ENCODE assay signal across 1 cellular context in genomic region chr15:28727026-28727425, GRCh38. TPM values are rescaled to one million over a fixed set of nuclear protein-coding genes. Genes with fewer than 3 reads are reported as not detected.
"Had no signal": no experiment of that assay in that cellular context is flagged by ENCODE, and none has a peak within 500 bp of the region (broad histone marks: within the 10 kb centered on the region; RNA-seq: fewer than 3 reads in every experiment).

No MANE protein-coding gene starts in this region.

RNA-seq across cellular contexts. Expression of gene GOLGA8M, which starts 14.8 kb away (rescaled TPM):
- total RNA-seq: GM12878 had no signal
